ENCODE assay signal across 10 cellular contexts in genomic region chr5:149943177-149943949, GRCh38. TPM values are rescaled to one million over a fixed set of nuclear protein-coding genes. Genes with fewer than 3 reads are reported as not detected.
DNase-seq lines count a peak whose midpoint lies in the region; ATAC-seq and TF ChIP-seq lines count a peak whose summit lies in the region.
"Not testable (repeated sequence)": the region's sequence is repeated elsewhere in the genome, so short reads cannot be mapped to it uniquely, and the experiment has no call there.
"Had no signal": no experiment of that assay in that cellular context is flagged by ENCODE, and none has a peak within 500 bp of the region (broad histone marks: within the 10 kb centered on the region; RNA-seq: fewer than 3 reads in every experiment).

No MANE protein-coding gene starts in this region.

- in situ Hi-C loops in transverse colon (cut with MboI; ENCODE audit: low pct_ligation_motif_present in 1 of 4, low pct_unique_long_range_greater_than_20kb in 1 of 4, low sequenced_read_pairs in 3 of 4): not testable (repeated sequence)

- H3K36me3 ChIP-seq in Caco-2 (ENCODE audit: control insufficient read depth, insufficient read depth, low read length); endodermal cell (ENCODE audit: control insufficient read depth, insufficient read depth, low read length); transverse colon: not testable (repeated sequence)

- H3K9me3 ChIP-seq in Caco-2; endodermal cell (ENCODE audit: control insufficient read depth, low read length); transverse colon: not testable (repeated sequence)

- BruUV-seq in Caco-2 (replicated peaks; lab: Mats Ljungman, UMichigan): TSS peak; percentile 30

- H3K4me1 ChIP-seq in Caco-2 (peaks cover 82% of the 10 kb centered on the region), endodermal cell (ENCODE audit: control insufficient read depth, insufficient read depth, low read length) (peaks cover 16% of the 10 kb centered on the region), transverse colon (peaks cover 22 to 69% (median 53%) of the 10 kb centered on the region in 4 donors)

- H3K27me3 Mint-ChIP-seq in Caco-2 (ENCODE audit: insufficient read depth, unreplicated experiment); activated T-helper 17 cell treated with anti-CD3 and anti-CD28 coated beads, Interleukin-2, amount 50 U/mL, for 72 hours; endodermal cell (ENCODE audit: insufficient read depth); mesothelial cell of epicardium (ENCODE audit: low read depth): not testable (repeated sequence)

- H3K27ac ChIP-seq in endodermal cell (ENCODE audit: low read depth, low read length): not testable (repeated sequence)
- H3K27ac ChIP-seq in transverse colon: peak overlapping the region; percentile 43 to 80 (median 67)

- intact Hi-C loops in Caco-2 (cut with micrococcal nuclease; ENCODE audit: unreplicated experiment): loop anchor here (2.0 kb wide), 1 partner anchor 47 kb away; no protein-coding TSS in a partner anchor
- intact Hi-C loops in transverse colon (cut with DNase I; ENCODE audit: low total_unique reads): not testable (repeated sequence)

- H3K36me3 Mint-ChIP-seq in Caco-2 (ENCODE audit: insufficient read depth, unreplicated experiment): peaks cover 13% of the 10 kb centered on the region
- H3K36me3 Mint-ChIP-seq in activated T-helper 17 cell treated with anti-CD3 and anti-CD28 coated beads, Interleukin-2, amount 50 U/mL, for 72 hours (ENCODE audit: low read depth); endodermal cell (ENCODE audit: low read depth); mesothelial cell of epicardium: not testable (repeated sequence)

- 91 to 92% methylated on average over 3 to 6 of the region's 6 CpGs for WGBS in endodermal cell (ENCODE audit: insufficient coverage in 1 of 2, insufficient read length in 1 of 2), 2 experiments
- WGBS in transverse colon (ENCODE audit: low coverage in 1 of 2), 2 donors: 83 to 86% methylated on average over 3 to 6 of the region's 6 CpGs

- H3K9me3 Mint-ChIP-seq in Caco-2 (ENCODE audit: unreplicated experiment); activated T-helper 17 cell treated with anti-CD3 and anti-CD28 coated beads, Interleukin-2, amount 50 U/mL, for 72 hours; endodermal cell; mesothelial cell of epicardium: not testable (repeated sequence)

- not testable (repeated sequence) for H3K27me3 ChIP-seq in Caco-2 (replicated peaks; ENCODE audit: control insufficient read depth, insufficient read depth, low read length); endodermal cell (ENCODE audit: control insufficient read depth, insufficient read depth, low read length, poor library complexity, severe bottlenecking); transverse colon

- not testable (repeated sequence) for ATAC-seq in activated T-helper 17 cell treated with anti-CD3 and anti-CD28 coated beads, Interleukin-2, amount 50 U/mL, for 72 hours (replicated peaks)

- H3K4me1 Mint-ChIP-seq in Caco-2 (ENCODE audit: low read depth, unreplicated experiment) (peaks cover 58% of the 10 kb centered on the region), endodermal cell (peaks cover 41% of the 10 kb centered on the region), mesothelial cell of epicardium (peaks cover 53% of the 10 kb centered on the region)
- H3K4me1 Mint-ChIP-seq in activated T-helper 17 cell treated with anti-CD3 and anti-CD28 coated beads, Interleukin-2, amount 50 U/mL, for 72 hours: not testable (repeated sequence)

- not testable (repeated sequence) for TF ChIP-seq POLR2A in transverse colon (IDR thresholded peaks at IDR 0.05)

- peak overlapping the region; percentile 87 for H3K27ac Mint-ChIP-seq in Caco-2 (ENCODE audit: unreplicated experiment)
- H3K27ac Mint-ChIP-seq in activated T-helper 17 cell treated with anti-CD3 and anti-CD28 coated beads, Interleukin-2, amount 50 U/mL, for 72 hours: peak overlapping the region; percentile 17
- H3K27ac Mint-ChIP-seq in endodermal cell: peak overlapping the region; percentile 93
- peak overlapping the region; percentile 54 for H3K27ac Mint-ChIP-seq in mesothelial cell of epicardium

- TF ChIP-seq CTCF in Caco-2 (IDR thresholded peaks at IDR 0.05; ENCODE audit: insufficient read depth in 1 of 2, low read depth in 1 of 2, low read length in 1 of 2, severe bottlenecking in 1 of 2, unreplicated experiment in 1 of 2); endodermal cell (conservative IDR thresholded peaks at IDR 0.05); mesothelial cell of epicardium (IDR thresholded peaks at IDR 0.05; ENCODE audit: unreplicated experiment); transverse colon (IDR thresholded peaks at IDR 0.05): not testable (repeated sequence)

- CTCF ChIA-PET in Caco-2 (lab: Charles Lee): not testable (repeated sequence)

- not testable (repeated sequence) for TF ChIP-seq EP300 in transverse colon (IDR thresholded peaks at IDR 0.05; ENCODE audit: low read depth)

- not testable (repeated sequence) for H3K9ac ChIP-seq in endodermal cell (ENCODE audit: extremely low read depth, low read length, poor library complexity, severe bottlenecking)

- H3K4me3 ChIP-seq in Caco-2 (ENCODE audit: low read depth, low read length); endodermal cell (ENCODE audit: low read length); transverse colon: not testable (repeated sequence)

- POLR2A ChIA-PET in Caco-2 (lab: Charles Lee): not testable (repeated sequence)

- H3K4me3 Mint-ChIP-seq in Caco-2 (ENCODE audit: unreplicated experiment): peak overlapping the region; percentile 53
- not testable (repeated sequence) for H3K4me3 Mint-ChIP-seq in activated T-helper 17 cell treated with anti-CD3 and anti-CD28 coated beads, Interleukin-2, amount 50 U/mL, for 72 hours; endodermal cell; mesothelial cell of epicardium

- not testable (repeated sequence) for DNase-seq in Caco-2; endodermal cell; mesothelial cell of epicardium (ENCODE audit: low spot score in 2 of 2, unreplicated experiment in 2 of 2); transverse colon
- DNase-seq in NCI-H748 (lab: John Stamatoyannopoulos, UW; ENCODE audit: unreplicated experiment): peak; percentile 8

RNA-seq across cellular contexts. Expression of gene PDE6A, which starts 1.2 kb away (rescaled TPM):
- total RNA-seq in Caco-2 (2022) (2.5 and 2.6 TPM in 2 replicates), endodermal cell (under 1 TPM in 1 of 2 donors, not detected in 1; 0.07 TPM), mesothelial cell of epicardium (0.18 to 0.38 TPM (median 0.29 TPM) in 3 replicates), transverse colon (1 to 10 TPM; 1.2 to 6.5 (median 3.5) TPM)
- total RNA-seq in activated T-helper 17 cell treated with anti-CD3 and anti-CD28 coated beads, Interleukin-2, amount 50 U/mL, for 72 hours: not detected
- polyA plus RNA-seq in endodermal cell (2013, experiment 1 of 2): not detected
- polyA plus RNA-seq in endodermal cell (2013, experiment 2 of 2): not detected
- total RNA-seq: CD4-positive, alpha-beta T cell; H7; HFFc6; Peyer's patch had no signal

RNA-seq across cellular contexts. Expression of gene SLC26A2, which starts 17.2 kb away (rescaled TPM):
- total RNA-seq in Caco-2 (2022) (43.9 and 49.1 TPM in 2 replicates), endodermal cell (10 to 100 TPM; 22.3 to 23.9 TPM), mesothelial cell of epicardium (15.4 to 16.5 TPM (median 15.9 TPM) in 3 replicates), transverse colon (1,000 to 10,000 TPM in 2 of 4 donors, 100 to 1,000 TPM in 2; 233 to 1,489 (median 1,023) TPM)
- 1 to 10 TPM; 6.9 to 8.9 TPM for total RNA-seq in activated T-helper 17 cell treated with anti-CD3 and anti-CD28 coated beads, Interleukin-2, amount 50 U/mL, for 72 hours
- polyA plus RNA-seq in endodermal cell (2013, experiment 1 of 2): 10.8 TPM
- 11.3 TPM for polyA plus RNA-seq in endodermal cell (2013, experiment 2 of 2)

RNA-seq across cellular contexts. Expression of gene TIGD6, which starts 57.1 kb away (rescaled TPM):
- total RNA-seq in Caco-2 (2022) (3.0 and 4.3 TPM in 2 replicates), endodermal cell (1 to 10 TPM; 3.4 to 3.8 TPM), mesothelial cell of epicardium (3.9 to 4.8 TPM (median 4.7 TPM) in 3 replicates), transverse colon (1 to 10 TPM in 2 of 4 donors, under 1 TPM in 2; 0.20 to 2.5 (median 1.6) TPM)
- 1 to 10 TPM; 2.4 to 3.3 TPM for total RNA-seq in activated T-helper 17 cell treated with anti-CD3 and anti-CD28 coated beads, Interleukin-2, amount 50 U/mL, for 72 hours
- 5.8 TPM for polyA plus RNA-seq in endodermal cell (2013, experiment 1 of 2)
- polyA plus RNA-seq in endodermal cell (2013, experiment 2 of 2): 3.7 TPM

RNA-seq across cellular contexts. Expression of gene HMGXB3, which starts 57.2 kb away (rescaled TPM):
- total RNA-seq in Caco-2 (2022) (43.8 and 49.5 TPM in 2 replicates), endodermal cell (10 to 100 TPM; 41.0 to 43.5 TPM), mesothelial cell of epicardium (49.6 to 53.1 TPM (median 52.8 TPM) in 3 replicates), transverse colon (10 to 100 TPM; 29.9 to 93.5 (median 38.1) TPM)
- 10 to 100 TPM; 28.2 to 42.6 TPM for total RNA-seq in activated T-helper 17 cell treated with anti-CD3 and anti-CD28 coated beads, Interleukin-2, amount 50 U/mL, for 72 hours
- polyA plus RNA-seq in endodermal cell (2013, experiment 1 of 2): 28.0 TPM
- polyA plus RNA-seq in endodermal cell (2013, experiment 2 of 2): 28.3 TPM

Comparison
In these comparisons a context has a peak if more than half of its experiments do, and no peak if none do; other contexts are left out.
1. H3K27ac Mint-ChIP-seq: peak in every context shown above with its lines; median percentile 93 in endodermal cell; 87 in Caco-2; 54 in mesothelial cell of epicardium; 17 in activated T-helper 17 cell treated with anti-CD3 and anti-CD28 coated beads, Interleukin-2, amount 50 U/mL, for 72 hours.